In genomic region chr6:147077251-147077650, GRCh38 we compare ENCODE assay signal across 18 cellular contexts.
DNase-seq lines count a peak whose midpoint lies in the region; ATAC-seq, FAIRE-seq and TF ChIP-seq lines count a peak whose summit lies in the region.
"Had no signal": no experiment of that assay in that cellular context is flagged by ENCODE, and none has a peak within 500 bp of the region (broad histone marks: within the 10 kb centered on the region; RNA-seq: fewer than 3 reads in every experiment).

No MANE protein-coding gene starts in this region.

- ATAC-seq in HG03432 (IDR thresholded peaks at IDR 0.05; ENCODE audit: unreplicated experiment) = no peak
- ATAC-seq: WTC11 had no signal

- peak overlapping the region; percentile 27; the same call in 1 of the 2 replicates for H3K27ac ChIP-seq in C4-2B
- H3K27ac ChIP-seq: epithelial cell of prostate, RWPE1 had no signal

- FAIRE-seq in HTR-8/SVneo (lab: Jason Lieb, UNC) = no peak
- FAIRE-seq: GM18507, GM19239 had no signal

- no peak for TF ChIP-seq CTCF in C4-2B (conservative IDR thresholded peaks at IDR 0.05)

- peak; percentile 48 for DNase-seq in NCI-H2029 treated with DMSO at 0.1 percent for 48 hours (lab: John Stamatoyannopoulos, UW)
- DNase-seq in cerebellar cortex (ENCODE audit: low spot score) = peak; percentile 98
- peak; percentile 37 for DNase-seq in mucosa of gallbladder (ENCODE audit: low spot score)
- no peak for DNase-seq in HTR-8/SVneo (ENCODE audit: insufficient read length, low spot score)
- DNase-seq in NCI-H748 (lab: John Stamatoyannopoulos, UW; ENCODE audit: unreplicated experiment) = no peak
- no peak for DNase-seq in activated naive CD4-positive, alpha-beta T cell treated with Interleukin-2 at 50 U/mL for 16 hours
- DNase-seq: amniotic stem cell; Caco-2; NCI-H1436 treated with DMSO at 0.1 percent for 48 hours; NCI-H526 treated with DMSO at 0.1 percent for 48 hours; stimulated activated naive CD4-positive, alpha-beta T cell had no signal

Comparison
In these comparisons a context has a peak if more than half of its experiments do, and no peak if none do; other contexts are left out.
1. DNase-seq: peak in NCI-H2029 treated with DMSO at 0.1 percent for 48 hours (single experiment), cerebellar cortex (single experiment) and mucosa of gallbladder (single experiment); none in HTR-8/SVneo (single experiment), NCI-H748 (single experiment) and activated naive CD4-positive, alpha-beta T cell treated with Interleukin-2 at 50 U/mL for 16 hours (single experiment).